ENCODE assay signal across 2 cellular contexts in genomic region chr6:39881851-39882566, GRCh38.
TF ChIP-seq lines count a peak whose summit lies in the region.

No MANE protein-coding gene starts in this region.

TF ChIP-seq in endothelial cell of umbilical vein, 7 proteins besides CTCF, POLR2A, EP300 and RAD21 (continued from another document):
- TF ChIP-seq GATA2 (IDR thresholded peaks at IDR 0.05; ENCODE audit: insufficient read depth, insufficient read length, low read depth, low read length) (no peak), MAX (IDR thresholded peaks at IDR 0.05; ENCODE audit: insufficient read depth, insufficient read length) (no peak), FOS (IDR thresholded peaks at IDR 0.05; ENCODE audit: borderline replicate concordance, insufficient read depth, low read length) (no peak), EZH2 (IDR thresholded peaks at IDR 0.05; ENCODE audit: borderline replicate concordance, low read depth, low read length, severe bottlenecking) (no peak), JUN (IDR thresholded peaks at IDR 0.05; ENCODE audit: borderline replicate concordance, insufficient read depth, insufficient read length, low read depth) (no peak), POLR2AphosphoS5 (IDR thresholded peaks at IDR 0.05; ENCODE audit: insufficient read depth, low read depth, low read length) (no peak)

TF ChIP-seq in GM23338, 12 proteins besides CTCF, POLR2A, EP300 and RAD21:
- TF ChIP-seq POLR2AphosphoS5 (IDR thresholded peaks at IDR 0.05; ENCODE audit: low read depth) (no peak), ZNF331 (CRISPR knock-in tag; IDR thresholded peaks at IDR 0.05; ENCODE audit: low read depth) (no peak), ZNF462 (CRISPR knock-in tag; IDR thresholded peaks at IDR 0.05) (no peak), STAT1 (IDR thresholded peaks at IDR 0.05; ENCODE audit: unreplicated experiment) (no peak), EZH2 (IDR thresholded peaks at IDR 0.05; ENCODE audit: low read depth, unreplicated experiment) (no peak), EZH2phosphoT487 (IDR thresholded peaks at IDR 0.05; ENCODE audit: unreplicated experiment) (no peak), REST (IDR thresholded peaks at IDR 0.05; ENCODE audit: unreplicated experiment) (no peak), ZNF114 (CRISPR knock-in tag; IDR thresholded peaks at IDR 0.05) (no peak), CREB1 (CRISPR knock-in tag; IDR thresholded peaks at IDR 0.05; ENCODE audit: low read depth) (no peak), NANOG (IDR thresholded peaks at IDR 0.05; ENCODE audit: borderline replicate concordance) (no peak), JUNB (IDR thresholded peaks at IDR 0.05; ENCODE audit: unreplicated experiment) (no peak)
- TF ChIP-seq, protein P1, sequence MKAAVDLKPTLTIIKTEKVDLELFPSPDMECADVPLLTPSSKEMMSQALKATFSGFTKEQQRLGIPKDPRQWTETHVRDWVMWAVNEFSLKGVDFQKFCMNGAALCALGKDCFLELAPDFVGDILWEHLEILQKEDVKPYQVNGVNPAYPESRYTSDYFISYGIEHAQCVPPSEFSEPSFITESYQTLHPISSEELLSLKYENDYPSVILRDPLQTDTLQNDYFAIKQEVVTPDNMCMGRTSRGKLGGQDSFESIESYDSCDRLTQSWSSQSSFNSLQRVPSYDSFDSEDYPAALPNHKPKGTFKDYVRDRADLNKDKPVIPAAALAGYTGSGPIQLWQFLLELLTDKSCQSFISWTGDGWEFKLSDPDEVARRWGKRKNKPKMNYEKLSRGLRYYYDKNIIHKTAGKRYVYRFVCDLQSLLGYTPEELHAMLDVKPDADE (IDR thresholded peaks at IDR 0.05), result no peak
